9 cellular contexts compared by ENCODE assay signal in the genomic region with DNA sequence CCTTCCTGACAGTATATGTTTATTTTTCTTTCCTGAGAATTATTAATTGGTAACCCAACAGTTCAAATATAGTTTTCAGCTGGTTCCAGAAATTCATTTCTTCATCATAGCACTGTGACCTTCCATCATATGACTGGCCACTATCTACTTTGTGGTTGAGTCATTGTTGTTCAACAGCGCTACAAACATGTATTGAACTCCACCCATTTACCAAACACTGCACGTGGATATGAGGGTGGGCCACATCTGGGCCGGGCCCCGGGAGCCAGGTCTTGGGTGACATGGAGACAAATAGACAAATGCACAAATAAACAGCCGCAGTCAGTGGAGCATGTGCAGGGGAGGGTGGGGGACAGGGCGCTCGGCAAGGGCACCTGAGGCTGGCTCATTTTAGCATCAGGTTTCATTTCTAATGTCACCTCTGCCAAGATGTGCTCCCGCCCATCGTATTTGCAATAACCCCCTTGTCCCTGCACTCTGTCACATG. TPM values are rescaled to one million over a fixed set of nuclear protein-coding genes. Genes with fewer than 3 reads are reported as not detected.
DNase-seq lines count a peak whose midpoint lies in the region; ATAC-seq, FAIRE-seq and TF ChIP-seq lines count a peak whose summit lies in the region.
"Had no signal": no experiment of that assay in that cellular context is flagged by ENCODE, and none has a peak within 500 bp of the region (broad histone marks: within the 10 kb centered on the region; RNA-seq: fewer than 3 reads in every experiment).

No MANE protein-coding gene starts in this region.

- H3K27me3 ChIP-seq in foreskin keratinocyte (no peaks in the 10 kb centered on the region), BE2C (no peaks in the 10 kb centered on the region)

- FAIRE-seq in RCC 7860 (lab: Jason Lieb, UNC), result no peak

- H3K9me3 ChIP-seq in BE2C, result no peaks in the 10 kb centered on the region

- ATAC-seq in foreskin keratinocyte (peak; percentile 44), GM19324 (IDR thresholded peaks at IDR 0.05; ENCODE audit: low FRiP score, unreplicated experiment) (no peak)

- no peaks in the 10 kb centered on the region for H3K36me3 ChIP-seq in BE2C

- no peak overlapping the region for H3K27ac ChIP-seq in foreskin keratinocyte

- peak; percentile 38 for DNase-seq in GM03348 (ENCODE audit: low spot score)
- DNase-seq in RCC 7860 (ENCODE audit: low spot score), result peak; percentile 41
- DNase-seq in foreskin keratinocyte, result no peak
- no peak for DNase-seq in retinal pigment epithelial cell (ENCODE audit: low read depth)
- no peak for DNase-seq in cerebellum (ENCODE audit: low spot score)
- DNase-seq in NCI-H446 (lab: John Stamatoyannopoulos, UW), result no peak
- DNase-seq in BE2C, result no peak
- DNase-seq: immature natural killer cell had no signal

- TF ChIP-seq CTCF in foreskin keratinocyte (conservative IDR thresholded peaks at IDR 0.05) (no peak), retinal pigment epithelial cell (conservative IDR thresholded peaks at IDR 0.05; ENCODE audit: low read depth, low read length) (no peak), BE2C (IDR thresholded peaks at IDR 0.05; ENCODE audit: low read depth, low read length) (no peak)

- H3K4me1 ChIP-seq in foreskin keratinocyte (no peaks in the 10 kb centered on the region), BE2C (no peaks in the 10 kb centered on the region)

- peak overlapping the region; percentile 5 for H3K4me3 ChIP-seq in retinal pigment epithelial cell (ENCODE audit: low read length)
- no peak overlapping the region for H3K4me3 ChIP-seq in BE2C (ENCODE audit: low read depth, low read length)

RNA-seq across cellular contexts. Expression of gene EEPD1, which starts 24.0 kb away (rescaled TPM):
- total RNA-seq in foreskin keratinocyte (2.2 and 2.4 TPM in 2 replicates), cerebellum (12.1 TPM)
- 1.2 and 1.3 TPM in 2 replicates for polyA plus RNA-seq in foreskin keratinocyte
- 2.5 TPM for polyA plus RNA-seq in BE2C (2012; ENCODE audit: insufficient read depth, insufficient read length, low read depth)

Comparison
In these comparisons a context has a peak if more than half of its experiments do, and no peak if none do; other contexts are left out.
1. DNase-seq: peak in GM03348 (single experiment) and RCC 7860 (single experiment); none in foreskin keratinocyte (0 of 2), retinal pigment epithelial cell (single experiment), cerebellum (single experiment), NCI-H446 (0 of 2) and BE2C (single experiment).